In the genomic region with DNA sequence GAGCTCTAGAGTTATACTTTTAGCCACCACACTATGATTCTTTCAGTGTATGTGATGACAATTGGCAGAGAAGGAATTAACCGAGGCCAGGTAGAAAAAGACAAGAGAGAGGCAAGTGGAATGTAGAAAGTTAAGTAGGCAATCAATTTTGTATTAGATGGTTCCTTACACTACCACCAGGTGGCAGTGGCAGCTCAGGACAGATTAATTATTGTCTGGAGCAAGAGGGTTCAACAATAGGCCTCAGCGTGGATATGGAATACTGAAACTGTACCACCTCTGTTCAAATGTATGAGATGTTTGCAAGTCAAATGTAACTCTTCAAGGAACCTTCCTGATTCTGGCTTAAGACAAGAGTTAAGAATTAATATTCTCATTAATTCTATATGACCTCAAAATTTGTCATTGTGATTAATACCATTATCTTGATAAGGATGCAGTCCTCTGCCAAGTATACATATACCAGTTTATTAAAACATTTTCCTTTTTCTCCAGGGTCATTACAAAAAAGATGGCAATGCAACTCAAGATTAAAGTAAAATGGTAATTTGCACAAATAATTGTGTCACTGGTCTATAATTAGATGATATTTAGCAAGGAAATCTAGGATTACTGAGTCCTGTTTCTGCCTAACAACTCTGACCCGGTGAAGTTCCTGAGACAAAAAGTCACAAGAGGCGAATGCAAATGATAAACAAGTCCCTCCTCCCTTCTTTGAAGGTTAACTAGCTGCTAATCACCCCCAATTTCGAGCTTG, we compare ENCODE assay signal across 9 cellular contexts.
A peak's percentile ranks its signal among the peaks of the same experiment; 100 is the strongest.
DNase-seq lines count a peak whose midpoint lies in the region; ATAC-seq, FAIRE-seq and TF ChIP-seq lines count a peak whose summit lies in the region.
"Had no signal": no experiment of that assay in that cellular context is flagged by ENCODE, and none has a peak within 500 bp of the region (broad histone marks: within the 10 kb centered on the region; RNA-seq: fewer than 3 reads in every experiment).

No MANE protein-coding gene starts in this region.

- H3K27me3 Mint-ChIP-seq in activated naive CD8-positive, alpha-beta T cell treated with anti-CD3 and anti-CD28 coated beads, Interleukin-2, amount 50 U/mL, for 24 hours = no peaks in the 10 kb centered on the region

- H3K9me3 Mint-ChIP-seq in activated naive CD8-positive, alpha-beta T cell treated with anti-CD3 and anti-CD28 coated beads, Interleukin-2, amount 50 U/mL, for 24 hours = no peaks in the 10 kb centered on the region

- H3K4me3 ChIP-seq in thoracic aorta = no peak overlapping the region
- H3K4me3 ChIP-seq: skin epidermis had no signal

- H3K27ac Mint-ChIP-seq in activated naive CD8-positive, alpha-beta T cell treated with anti-CD3 and anti-CD28 coated beads, Interleukin-2, amount 50 U/mL, for 24 hours = no peak overlapping the region

- no peaks in the 10 kb centered on the region for H3K36me3 ChIP-seq in thoracic aorta

- peak; percentile 38 for DNase-seq in AG20443 (ENCODE audit: low spot score)
- no peak for DNase-seq in GM12892 (ENCODE audit: insufficient read length)
- DNase-seq in NCI-H146 treated with DMSO at 0.1 percent for 48 hours (lab: John Stamatoyannopoulos, UW; ENCODE audit: unreplicated experiment) = peak; percentile 4
- DNase-seq in activated naive CD8-positive, alpha-beta T cell treated with anti-CD3 and anti-CD28 coated beads, Interleukin-2, amount 50 U/mL, for 24 hours = peak; percentile 25
- peak; percentile 53 to 65 for DNase-seq in hippocampal formation (lab: John Stamatoyannopoulos, UW)
- no peak for DNase-seq in thoracic aorta (ENCODE audit: low spot score)
- no peak for DNase-seq in stimulated activated naive CD4-positive, alpha-beta T cell treated with Interleukin-2 at 50 U/mL for 16 hours (lab: John Stamatoyannopoulos, UW)

- H3K4me1 Mint-ChIP-seq in activated naive CD8-positive, alpha-beta T cell treated with anti-CD3 and anti-CD28 coated beads, Interleukin-2, amount 50 U/mL, for 24 hours = no peaks in the 10 kb centered on the region

- H3K4me1 ChIP-seq in thoracic aorta (ENCODE audit: control insufficient read depth in 1 of 2, low read depth in 2 of 2) = no peaks in the 10 kb centered on the region

- no peak overlapping the region for H3K27ac ChIP-seq in thoracic aorta
- H3K27ac ChIP-seq: skin epidermis had no signal

- H3K9me3 ChIP-seq in thoracic aorta = no peaks in the 10 kb centered on the region

- no peaks in the 10 kb centered on the region for H3K36me3 Mint-ChIP-seq in activated naive CD8-positive, alpha-beta T cell treated with anti-CD3 and anti-CD28 coated beads, Interleukin-2, amount 50 U/mL, for 24 hours (ENCODE audit: low read depth)

- no peak overlapping the region for H3K4me3 Mint-ChIP-seq in activated naive CD8-positive, alpha-beta T cell treated with anti-CD3 and anti-CD28 coated beads, Interleukin-2, amount 50 U/mL, for 24 hours

- TF ChIP-seq POLR2A in GM12892 (IDR thresholded peaks at IDR 0.05; ENCODE audit: low read depth, low read length) = no peak

- ATAC-seq in HG02759 (IDR thresholded peaks at IDR 0.05; ENCODE audit: unreplicated experiment) = peak; percentile 92
- ATAC-seq in activated naive CD8-positive, alpha-beta T cell treated with anti-CD3 and anti-CD28 coated beads, Interleukin-2, amount 50 U/mL, for 24 hours = no peak
- no peak for ATAC-seq in thoracic aorta (ENCODE audit: insufficient number of reproducible peaks, low FRiP score, low read depth)

- no peaks in the 10 kb centered on the region for H3K27me3 ChIP-seq in thoracic aorta (replicated peaks; ENCODE audit: insufficient read depth)

- peak; percentile 83 for FAIRE-seq in GM12892 (lab: Jason Lieb, UNC)

- TF ChIP-seq CTCF in thoracic aorta (IDR thresholded peaks at IDR 0.05) = peak; percentile 77

Comparison
In these comparisons a context has a peak if more than half of its experiments do, and no peak if none do; other contexts are left out.
1. DNase-seq: peak in AG20443 (single experiment), NCI-H146 treated with DMSO at 0.1 percent for 48 hours (single experiment), activated naive CD8-positive, alpha-beta T cell treated with anti-CD3 and anti-CD28 coated beads, Interleukin-2, amount 50 U/mL, for 24 hours (single experiment) and hippocampal formation (2 of 2); none in GM12892 (single experiment), thoracic aorta (single experiment) and stimulated activated naive CD4-positive, alpha-beta T cell treated with Interleukin-2 at 50 U/mL for 16 hours (single experiment).